Comparison of ENCODE assay signal across 1 cellular context in the genomic region with DNA sequence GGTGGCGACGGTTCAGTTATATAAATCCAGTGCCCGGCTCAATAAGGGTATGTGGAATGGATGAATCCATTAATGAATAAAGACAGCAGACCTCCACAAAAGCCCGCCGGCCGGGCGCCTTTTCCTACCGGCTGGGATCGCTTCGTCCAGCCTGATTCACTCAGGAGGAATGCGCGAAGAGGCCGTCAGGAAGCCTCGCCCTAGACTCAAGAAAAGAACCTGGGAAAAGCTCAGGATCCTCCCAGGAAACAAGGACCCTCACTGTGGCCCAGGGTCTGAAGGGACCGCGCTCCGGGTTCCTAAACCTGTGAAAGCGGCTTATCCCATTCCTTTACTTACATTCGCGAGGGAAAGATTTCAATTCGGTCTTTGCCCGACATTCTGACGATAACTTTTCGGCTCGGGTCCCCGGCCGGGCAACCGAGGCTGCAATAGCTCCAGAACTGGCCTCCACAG.
TF ChIP-seq lines count a peak whose summit lies in the region.

No MANE protein-coding gene starts in this region.

TF ChIP-seq in endothelial cell of umbilical vein, 7 proteins besides CTCF, POLR2A, EP300 and RAD21:
- TF ChIP-seq JUN (IDR thresholded peaks at IDR 0.05; ENCODE audit: borderline replicate concordance, insufficient read depth, insufficient read length, low read depth) = no peak
- TF ChIP-seq GATA2 (IDR thresholded peaks at IDR 0.05; ENCODE audit: insufficient read depth, insufficient read length, low read depth, low read length) = no peak
- no peak for TF ChIP-seq MYC (IDR thresholded peaks at IDR 0.05; ENCODE audit: low read depth, low read length)
- no peak for TF ChIP-seq POLR2AphosphoS5 (IDR thresholded peaks at IDR 0.05; ENCODE audit: insufficient read depth, low read depth, low read length)
- no peak for TF ChIP-seq FOS (IDR thresholded peaks at IDR 0.05; ENCODE audit: borderline replicate concordance, insufficient read depth, low read length)
- TF ChIP-seq, protein P1, sequence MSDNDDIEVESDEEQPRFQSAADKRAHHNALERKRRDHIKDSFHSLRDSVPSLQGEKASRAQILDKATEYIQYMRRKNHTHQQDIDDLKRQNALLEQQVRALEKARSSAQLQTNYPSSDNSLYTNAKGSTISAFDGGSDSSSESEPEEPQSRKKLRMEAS (IDR thresholded peaks at IDR 0.05; ENCODE audit: insufficient read depth, insufficient read length) = no peak
